Comparison of ENCODE assay signal across 6 cellular contexts in genomic region chr9:34611251-34611810, GRCh38. TPM values are rescaled to one million over a fixed set of nuclear protein-coding genes. Genes with fewer than 3 reads are reported as not detected.
DNase-seq lines count a peak whose midpoint lies in the region; ATAC-seq, FAIRE-seq and TF ChIP-seq lines count a peak whose summit lies in the region.

No MANE protein-coding gene starts in this region.

- peak overlapping the region; percentile 74 to 95 (median 87) for H3K4me3 ChIP-seq in liver (ENCODE audit: low read depth in 1 of 3, low read length in 3 of 3)

- WGBS in liver = 55% methylated on average over 10 of the region's 10 CpGs

- H3K9me3 ChIP-seq in liver (ENCODE audit: control insufficient read depth in 4 of 4, low read length in 3 of 4) = no peaks in the 10 kb centered on the region

- no peak for FAIRE-seq in RCC 7860 (lab: Jason Lieb, UNC)

- CTCF ChIA-PET in activated CD4-positive, alpha-beta memory T cell treated with anti-CD3 and anti-CD28 coated beads, Interleukin-2, amount 10 ng/mL, durations not matched to agents 7 days and 5 days (lab: Charles Lee) = interaction anchor here (0.9 to 8.4 kb wide), 4 partner anchors 9 to 92 kb away, joined by 3 to 125 read pairs (median 6); partner anchors contain the start of genes DCTN3 and SIGMAR1

- H3K4me1 ChIP-seq in liver (ENCODE audit: control insufficient read depth in 4 of 4, insufficient read depth in 4 of 4, low read length in 3 of 4) = peaks cover 14 to 30% (median 27%) of the 10 kb centered on the region in 4 donors

- peak overlapping the region; percentile 90 for H3K4me3 Mint-ChIP-seq in activated CD4-positive, alpha-beta memory T cell treated with anti-CD3 and anti-CD28 coated beads, Interleukin-2, amount 10 ng/mL, durations not matched to agents 7 days and 5 days

- H3K36me3 Mint-ChIP-seq in activated CD4-positive, alpha-beta memory T cell treated with anti-CD3 and anti-CD28 coated beads, Interleukin-2, amount 10 ng/mL, durations not matched to agents 7 days and 5 days (ENCODE audit: low read depth) = peaks cover 26% of the 10 kb centered on the region

- H3K9me3 Mint-ChIP-seq in activated CD4-positive, alpha-beta memory T cell treated with anti-CD3 and anti-CD28 coated beads, Interleukin-2, amount 10 ng/mL, durations not matched to agents 7 days and 5 days = no peaks in the 10 kb centered on the region

- no peak for DNase-seq in activated CD4-positive, alpha-beta memory T cell treated with anti-CD3 and anti-CD28 coated beads, Interleukin-2, amount 10 ng/mL, durations not matched to agents 7 days and 5 days
- DNase-seq in RCC 7860 (ENCODE audit: low spot score) (no peak), CD1c-positive myeloid dendritic cell (ENCODE audit: extremely low spot score) (no peak)

- H3K4me1 Mint-ChIP-seq in activated CD4-positive, alpha-beta memory T cell treated with anti-CD3 and anti-CD28 coated beads, Interleukin-2, amount 10 ng/mL, durations not matched to agents 7 days and 5 days = peaks cover 22% of the 10 kb centered on the region

- no peaks in the 10 kb centered on the region for H3K27me3 Mint-ChIP-seq in activated CD4-positive, alpha-beta memory T cell treated with anti-CD3 and anti-CD28 coated beads, Interleukin-2, amount 10 ng/mL, durations not matched to agents 7 days and 5 days

- no peak for TF ChIP-seq RAD21 in liver (IDR thresholded peaks at IDR 0.05)

- H3K27ac Mint-ChIP-seq in activated CD4-positive, alpha-beta memory T cell treated with anti-CD3 and anti-CD28 coated beads, Interleukin-2, amount 10 ng/mL, durations not matched to agents 7 days and 5 days = peak overlapping the region; percentile 85

- peaks cover 0 to 16% (median 4%) of the 10 kb centered on the region in 4 donors for H3K36me3 ChIP-seq in liver (ENCODE audit: control insufficient read depth in 4 of 4, insufficient read depth in 3 of 4, low read depth in 1 of 4, low read length in 3 of 4)

- no peaks in the 10 kb centered on the region for H3K27me3 ChIP-seq in liver (ENCODE audit: control insufficient read depth in 4 of 4, insufficient read depth in 4 of 4, low read length in 3 of 4)

- TF ChIP-seq CTCF in liver (IDR thresholded peaks at IDR 0.05; ENCODE audit: low read depth, low read length, missing input control) = no peak

- peak overlapping the region; percentile 85 to 87 for H3K9ac ChIP-seq in liver (ENCODE audit: low read depth in 1 of 2, low read length in 2 of 2)

- ATAC-seq in GM21390 (IDR thresholded peaks at IDR 0.05; ENCODE audit: unreplicated experiment) = peak; percentile 12
- ATAC-seq in HG03469 (IDR thresholded peaks at IDR 0.05; ENCODE audit: unreplicated experiment) = no peak

- POLR2A ChIA-PET in activated CD4-positive, alpha-beta memory T cell treated with anti-CD3 and anti-CD28 coated beads, Interleukin-2, amount 10 ng/mL, durations not matched to agents 7 days and 5 days (lab: Charles Lee) = interaction anchor here (0.6 to 2.7 kb wide), 10 partner anchors 9 to 764 kb away, joined by 3 to 53 read pairs (median 4); partner anchors contain the start of genes DCTN3, GALT, MYORG and SIGMAR1

- H3K27ac ChIP-seq in liver (ENCODE audit: low read depth in 1 of 2, low read length in 2 of 2) = peak overlapping the region; percentile 81 to 90

TF ChIP-seq in liver, 16 proteins besides CTCF, POLR2A, EP300 and RAD21:
- no peak for TF ChIP-seq HNF4A (conservative IDR thresholded peaks at IDR 0.05)
- TF ChIP-seq, protein P1, sequence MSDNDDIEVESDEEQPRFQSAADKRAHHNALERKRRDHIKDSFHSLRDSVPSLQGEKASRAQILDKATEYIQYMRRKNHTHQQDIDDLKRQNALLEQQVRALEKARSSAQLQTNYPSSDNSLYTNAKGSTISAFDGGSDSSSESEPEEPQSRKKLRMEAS (IDR thresholded peaks at IDR 0.05) = no peak
- TF ChIP-seq JUND (IDR thresholded peaks at IDR 0.05) = no peak
TF ChIP-seq in liver: peak in this region for 0.

RNA-seq across cellular contexts. Expression of gene RPP25L, which starts 0.6 kb away (rescaled TPM):
- total RNA-seq in activated CD4-positive, alpha-beta memory T cell treated with anti-CD3 and anti-CD28 coated beads, Interleukin-2, amount 10 ng/mL, durations not matched to agents 7 days and 5 days = 10 to 100 TPM; 32.4 to 32.6 TPM
- 10 to 100 TPM; 18.6 to 23.3 TPM for total RNA-seq in liver
- 10 to 100 TPM; 25.0 to 33.4 TPM for polyA plus RNA-seq in liver

RNA-seq across cellular contexts. Expression of gene DCTN3, which starts 9.0 kb away (rescaled TPM):
- 100 to 1,000 TPM; 143 to 144 TPM for total RNA-seq in activated CD4-positive, alpha-beta memory T cell treated with anti-CD3 and anti-CD28 coated beads, Interleukin-2, amount 10 ng/mL, durations not matched to agents 7 days and 5 days
- total RNA-seq in liver = 10 to 100 TPM; 24.9 to 51.9 TPM
- polyA plus RNA-seq in liver = 10 to 100 TPM; 44.6 to 48.7 TPM

RNA-seq across cellular contexts. Expression of gene ARID3C, which starts 17.5 kb away (rescaled TPM):
- under 1 TPM; 0.15 to 0.18 TPM for total RNA-seq in activated CD4-positive, alpha-beta memory T cell treated with anti-CD3 and anti-CD28 coated beads, Interleukin-2, amount 10 ng/mL, durations not matched to agents 7 days and 5 days
- 1 to 10 TPM; 2.2 to 2.6 TPM for total RNA-seq in liver
- 1 to 10 TPM in 1 of 2 donors, under 1 TPM in 1; 0.58 to 1.1 TPM for polyA plus RNA-seq in liver

RNA-seq across cellular contexts. Expression of gene CNTFR, which starts 21.8 kb away (rescaled TPM):
- total RNA-seq in activated CD4-positive, alpha-beta memory T cell treated with anti-CD3 and anti-CD28 coated beads, Interleukin-2, amount 10 ng/mL, durations not matched to agents 7 days and 5 days = not detected
- 1 to 10 TPM in 1 of 2 donors, under 1 TPM in 1; 0.75 to 3.3 TPM for total RNA-seq in liver
- 1 to 10 TPM; 1.9 to 2.1 TPM for polyA plus RNA-seq in liver

RNA-seq across cellular contexts. Expression of gene SIGMAR1, which starts 26.3 kb away (rescaled TPM):
- 10 to 100 TPM; 53.3 to 55.5 TPM for total RNA-seq in activated CD4-positive, alpha-beta memory T cell treated with anti-CD3 and anti-CD28 coated beads, Interleukin-2, amount 10 ng/mL, durations not matched to agents 7 days and 5 days
- total RNA-seq in liver = 100 to 1,000 TPM; 116 to 161 TPM
- polyA plus RNA-seq in liver = 100 to 1,000 TPM; 196 to 210 TPM
